ENCODE assay signal across 14 cellular contexts in genomic region chr6:154371337-154371736, GRCh38. TPM values are rescaled to one million over a fixed set of nuclear protein-coding genes. Genes with fewer than 3 reads are reported as not detected.
"Had no signal": no experiment of that assay in that cellular context is flagged by ENCODE, and none has a peak within 500 bp of the region (broad histone marks: within the 10 kb centered on the region; RNA-seq: fewer than 3 reads in every experiment).

No MANE protein-coding gene starts in this region.

- H3K4me1 Mint-ChIP-seq: activated naive CD8-positive, alpha-beta T cell treated with anti-CD3 and anti-CD28 coated beads, Interleukin-2, amount 10 ng/mL, durations not matched to agents 7 days and 5 days; endodermal cell; nephron had no signal

- H3K36me3 Mint-ChIP-seq: activated CD4-positive, alpha-beta memory T cell treated with anti-CD3 and anti-CD28 coated beads for 36 hours; activated naive CD8-positive, alpha-beta T cell treated with anti-CD3 and anti-CD28 coated beads, Interleukin-2, amount 10 ng/mL, durations not matched to agents 7 days and 5 days had no signal

- H3K9me3 Mint-ChIP-seq: activated CD4-positive, alpha-beta memory T cell treated with anti-CD3 and anti-CD28 coated beads for 36 hours; endodermal cell; nephron; stimulated activated naive CD8-positive, alpha-beta T cell treated with anti-CD3 and anti-CD28 coated beads, Interleukin-15, Interleukin-2, amounts not matched to agents 100 ng/mL and 50 ng/mL, for 24 hours; T-helper 2 cell treated with Interferon-gamma antibody and Interleukin-4, amounts not matched to agents 5 μg/mL and 100 μg/mL, for 36 hours had no signal

- DNase-seq: activated CD4-positive, alpha-beta memory T cell treated with anti-CD3 and anti-CD28 coated beads for 36 hours; activated CD4-positive, alpha-beta T cell treated with anti-CD3 and anti-CD28 coated beads for 1 hour; activated gamma-delta T cell treated with Interleukin-2 at 50 U/mL for 16 hours; activated naive CD8-positive, alpha-beta T cell treated with anti-CD3 and anti-CD28 coated beads, Interleukin-2, amount 10 ng/mL, durations not matched to agents 7 days and 5 days; activated T-cell treated with anti-CD3 and anti-CD28 coated beads, Interleukin-2, amount 50 U/mL, for 48 hours; cerebellar nuclear complex; endodermal cell; glutamatergic neuron; mammary epithelial cell; stimulated activated CD4-positive, alpha-beta T cell treated with anti-CD3 and anti-CD28 coated beads, Interleukin-4, amount 100 ng/mL, for 1 hour; upper lobe of left lung had no signal

- H3K27me3 Mint-ChIP-seq: activated CD4-positive, alpha-beta memory T cell treated with anti-CD3 and anti-CD28 coated beads for 36 hours; activated naive CD8-positive, alpha-beta T cell treated with anti-CD3 and anti-CD28 coated beads, Interleukin-2, amount 10 ng/mL, durations not matched to agents 7 days and 5 days; stimulated activated naive CD8-positive, alpha-beta T cell treated with anti-CD3 and anti-CD28 coated beads, Interleukin-15, Interleukin-2, amounts not matched to agents 100 ng/mL and 50 ng/mL, for 24 hours had no signal

- H3K27ac Mint-ChIP-seq: activated CD4-positive, alpha-beta memory T cell treated with anti-CD3 and anti-CD28 coated beads for 36 hours; activated naive CD8-positive, alpha-beta T cell treated with anti-CD3 and anti-CD28 coated beads, Interleukin-2, amount 10 ng/mL, durations not matched to agents 7 days and 5 days; endodermal cell; stimulated activated naive CD8-positive, alpha-beta T cell treated with anti-CD3 and anti-CD28 coated beads, Interleukin-15, Interleukin-2, amounts not matched to agents 100 ng/mL and 50 ng/mL, for 24 hours; T-helper 2 cell treated with Interferon-gamma antibody and Interleukin-4, amounts not matched to agents 5 μg/mL and 100 μg/mL, for 36 hours had no signal

- H3K4me3 Mint-ChIP-seq: activated CD4-positive, alpha-beta memory T cell treated with anti-CD3 and anti-CD28 coated beads for 36 hours; activated naive CD8-positive, alpha-beta T cell treated with anti-CD3 and anti-CD28 coated beads, Interleukin-2, amount 10 ng/mL, durations not matched to agents 7 days and 5 days; endodermal cell; nephron; stimulated activated naive CD8-positive, alpha-beta T cell treated with anti-CD3 and anti-CD28 coated beads, Interleukin-15, Interleukin-2, amounts not matched to agents 100 ng/mL and 50 ng/mL, for 24 hours; T-helper 2 cell treated with Interferon-gamma antibody and Interleukin-4, amounts not matched to agents 5 μg/mL and 100 μg/mL, for 36 hours had no signal

RNA-seq across cellular contexts. Expression of gene IPCEF1, which starts 14.7 kb away (rescaled TPM):
- polyA plus RNA-seq: mammary epithelial cell had no signal
